ENCODE assay signal across 19 cellular contexts in genomic region chr1:115400426-115400825, GRCh38.
"Had no signal": no experiment of that assay in that cellular context is flagged by ENCODE, and none has a peak within 500 bp of the region (broad histone marks: within the 10 kb centered on the region; RNA-seq: fewer than 3 reads in every experiment).

No MANE protein-coding gene starts in this region.

- H3K27ac Mint-ChIP-seq: naive thymus-derived CD8-positive, alpha-beta T cell; nephron progenitor cell; stimulated activated effector memory CD8-positive, alpha-beta T cell treated with anti-CD3 and anti-CD28 coated beads, Interleukin-12 subunit alpha, Interleukin-12 subunit beta, amount 100 ng/mL, for 72 hours; type B pancreatic cell had no signal

- H3K4me1 Mint-ChIP-seq: naive thymus-derived CD8-positive, alpha-beta T cell; nephron progenitor cell; stimulated activated effector memory CD8-positive, alpha-beta T cell treated with anti-CD3 and anti-CD28 coated beads, Interleukin-12 subunit alpha, Interleukin-12 subunit beta, amount 100 ng/mL, for 72 hours had no signal

- H3K36me3 ChIP-seq: esophagus squamous epithelium, sigmoid colon, stomach, tibial artery had no signal

- H3K4me3 Mint-ChIP-seq: naive thymus-derived CD8-positive, alpha-beta T cell; nephron progenitor cell; stimulated activated effector memory CD8-positive, alpha-beta T cell treated with anti-CD3 and anti-CD28 coated beads, Interleukin-12 subunit alpha, Interleukin-12 subunit beta, amount 100 ng/mL, for 72 hours; type B pancreatic cell had no signal

- DNase-seq: cortex of kidney; esophagus squamous epithelium; head of caudate nucleus; kidney; naive thymus-derived CD8-positive, alpha-beta T cell; nephron progenitor cell; nucleus accumbens; posterior cingulate gyrus; psoas muscle; right cardiac atrium; sigmoid colon; stimulated activated CD4-positive, alpha-beta T cell treated with anti-CD3 and anti-CD28 coated beads, Interleukin-2, amount 100 ng/mL, for 24 hours; stimulated activated CD4-positive, alpha-beta T cell treated with anti-CD3 and anti-CD28 coated beads, Interleukin-4, amount 100 ng/mL, for 24 hours; stimulated activated naive CD4-positive, alpha-beta T cell treated with Interleukin-2 at 50 U/mL for 16 hours; stomach; testis; tibial artery had no signal

- H3K36me3 Mint-ChIP-seq: naive thymus-derived CD8-positive, alpha-beta T cell; stimulated activated effector memory CD8-positive, alpha-beta T cell treated with anti-CD3 and anti-CD28 coated beads, Interleukin-12 subunit alpha, Interleukin-12 subunit beta, amount 100 ng/mL, for 72 hours; type B pancreatic cell had no signal

- H3K4me3 ChIP-seq: esophagus squamous epithelium, psoas muscle, sigmoid colon, stomach, testis, tibial artery had no signal

- H3K27me3 ChIP-seq: esophagus squamous epithelium, sigmoid colon, stomach, testis, tibial artery had no signal

- H3K4me1 ChIP-seq: psoas muscle, sigmoid colon, stomach, testis had no signal

- H3K9me3 ChIP-seq: esophagus squamous epithelium, psoas muscle, sigmoid colon, stomach, testis, tibial artery had no signal

- H3K9me3 Mint-ChIP-seq: naive thymus-derived CD8-positive, alpha-beta T cell; nephron progenitor cell; stimulated activated effector memory CD8-positive, alpha-beta T cell treated with anti-CD3 and anti-CD28 coated beads, Interleukin-12 subunit alpha, Interleukin-12 subunit beta, amount 100 ng/mL, for 72 hours; type B pancreatic cell had no signal

- H3K27me3 Mint-ChIP-seq: type B pancreatic cell had no signal

- H3K27ac ChIP-seq: psoas muscle, sigmoid colon, stomach, testis, tibial artery had no signal
